Comparison of ENCODE assay signal across 11 cellular contexts in the genomic region with DNA sequence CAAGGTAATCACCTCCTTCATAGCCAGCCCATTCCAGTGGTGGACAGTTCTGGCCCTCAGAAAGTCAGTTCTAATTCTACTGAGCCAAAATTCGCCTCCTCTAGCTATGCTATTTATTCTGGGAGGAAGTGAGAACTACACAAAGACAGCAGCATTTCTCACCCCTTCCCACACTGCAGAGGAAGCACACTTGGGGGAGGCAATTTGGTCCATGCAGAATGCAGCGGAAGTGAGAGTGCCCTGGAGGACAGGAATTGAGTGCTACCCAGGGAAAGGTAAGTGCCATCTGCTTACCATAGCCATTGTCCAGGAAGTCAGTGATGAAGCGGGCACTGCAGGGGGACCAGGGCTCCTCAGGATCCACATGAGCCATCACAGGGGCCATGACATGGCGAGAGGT. TPM values are rescaled to one million over a fixed set of nuclear protein-coding genes. Genes with fewer than 3 reads are reported as not detected.
DNase-seq lines count a peak whose midpoint lies in the region; ATAC-seq and TF ChIP-seq lines count a peak whose summit lies in the region.
"Had no signal": no experiment of that assay in that cellular context is flagged by ENCODE, and none has a peak within 500 bp of the region (broad histone marks: within the 10 kb centered on the region; RNA-seq: fewer than 3 reads in every experiment).

No MANE protein-coding gene starts in this region.

- intact Hi-C loops in heart right ventricle (cut with DNase I) (loop anchor here in 4 of 10 donors (10.0 kb wide), 1 partner anchor 190 kb away; no protein-coding TSS in a partner anchor), cardiac septum (cut with DNase I) (loop anchor here (5.0 kb wide), 1 partner anchor 532 kb away; no protein-coding TSS in a partner anchor)
- intact Hi-C loops in dendritic cell treated with granulocyte-macrophage colony-stimulating factor and Interleukin-4, amounts not matched to agents 40 ng/mL and 50 ng/mL, for 4 days (cut with micrococcal nuclease) = no loop called here

- H3K79me2 ChIP-seq in Karpas-422 (ENCODE audit: low read length) = no peaks in the 10 kb centered on the region

- peak overlapping the region; percentile 95 for H2AFZ ChIP-seq in Karpas-422 (ENCODE audit: low read length)

- peak overlapping the region in 5 of 10 donors; percentile 12 to 100 (median 41) for H3K27ac ChIP-seq in heart right ventricle
- peak overlapping the region; percentile 41 for H3K27ac ChIP-seq in Karpas-422 (ENCODE audit: low read length)
- H3K27ac ChIP-seq in thymus (ENCODE audit: low read depth) = peak overlapping the region; percentile 9
- peak overlapping the region in 1 of 4 donors; percentile 3 for H3K27ac ChIP-seq in gastroesophageal sphincter
- H3K27ac ChIP-seq: ovary, SK-N-MC had no signal

- ATAC-seq in heart right ventricle (no peak), gastroesophageal sphincter (no peak)

- no peaks in the 10 kb centered on the region for H3K27me3 ChIP-seq in heart right ventricle
- no peaks in the 10 kb centered on the region for H3K27me3 ChIP-seq in Karpas-422 (ENCODE audit: low read length)
- no peaks in the 10 kb centered on the region for H3K27me3 ChIP-seq in thymus (ENCODE audit: control insufficient read depth, insufficient read depth)
- H3K27me3 ChIP-seq in gastroesophageal sphincter = peaks cover 4% of the 10 kb centered on the region
- H3K27me3 ChIP-seq: ovary had no signal

- no peak for TF ChIP-seq EP300 in gastroesophageal sphincter (IDR thresholded peaks at IDR 0.05)

- H3K9me2 ChIP-seq in Karpas-422 (replicated peaks; ENCODE audit: insufficient read depth, low read length) = no peaks in the 10 kb centered on the region

- no peak overlapping the region for H3K4me3 Mint-ChIP-seq in dendritic cell treated with granulocyte-macrophage colony-stimulating factor and Interleukin-4, amounts not matched to agents 40 ng/mL and 50 ng/mL, for 4 days

- DNase-seq in heart right ventricle (no peak), cardiac septum (ENCODE audit: low spot score) (no peak), Karpas-422 (peak; percentile 65), NCI-H526 (lab: John Stamatoyannopoulos, UW) (no peak), NCI-H1436 (lab: John Stamatoyannopoulos, UW) (no peak)

- H3K36me3 ChIP-seq in heart right ventricle (peaks cover 0 to 64% (median 0%) of the 10 kb centered on the region in 9 donors), Karpas-422 (ENCODE audit: insufficient read depth, low read length) (no peaks in the 10 kb centered on the region), thymus (ENCODE audit: control insufficient read depth, insufficient read depth) (no peaks in the 10 kb centered on the region), gastroesophageal sphincter (peaks cover 0 to 19% of the 10 kb centered on the region in 2 donors)
- H3K36me3 ChIP-seq: ovary had no signal

- H3K4me1 Mint-ChIP-seq in dendritic cell treated with granulocyte-macrophage colony-stimulating factor and Interleukin-4, amounts not matched to agents 40 ng/mL and 50 ng/mL, for 4 days (ENCODE audit: low read depth) = peaks cover 86% of the 10 kb centered on the region

- TF ChIP-seq POLR2A in gastroesophageal sphincter (IDR thresholded peaks at IDR 0.05) = no peak

- no peaks in the 10 kb centered on the region for H4K20me1 ChIP-seq in Karpas-422 (ENCODE audit: insufficient read depth, low read depth, low read length)

- H3K9ac ChIP-seq in Karpas-422 (ENCODE audit: low read length) = peak overlapping the region; percentile 23

- H3K4me3 ChIP-seq in heart right ventricle = peak overlapping the region in 7 of 10 donors; percentile 16 to 67 (median 57)
- peak overlapping the region; percentile 7; the same call in 1 of the 2 replicates for H3K4me3 ChIP-seq in Karpas-422 (ENCODE audit: low read length)
- H3K4me3 ChIP-seq in thymus (ENCODE audit: low read length) = no peak overlapping the region
- peak overlapping the region in 1 of 2 donors; percentile 50 for H3K4me3 ChIP-seq in gastroesophageal sphincter
- H3K4me3 ChIP-seq: ovary had no signal

- H3K4me1 ChIP-seq in heart right ventricle (peaks cover 26 to 81% (median 65%) of the 10 kb centered on the region in 9 donors), Karpas-422 (ENCODE audit: low read length) (peaks cover 18% of the 10 kb centered on the region), thymus (ENCODE audit: control insufficient read depth, insufficient read depth, low read length) (no peaks in the 10 kb centered on the region), gastroesophageal sphincter (peaks cover 0 to 83% (median 34%) of the 10 kb centered on the region in 3 donors)

- H3K9me3 ChIP-seq in heart right ventricle (no peaks in the 10 kb centered on the region), Karpas-422 (ENCODE audit: low read length) (no peaks in the 10 kb centered on the region), thymus (ENCODE audit: control insufficient read depth) (peaks cover 1% of the 10 kb centered on the region), gastroesophageal sphincter (no peaks in the 10 kb centered on the region)
- H3K9me3 ChIP-seq: ovary had no signal

- peak overlapping the region; percentile 36 for H3K4me2 ChIP-seq in Karpas-422 (ENCODE audit: low read depth, low read length, poor library complexity, severe bottlenecking)

- H3K36me3 Mint-ChIP-seq in dendritic cell treated with granulocyte-macrophage colony-stimulating factor and Interleukin-4, amounts not matched to agents 40 ng/mL and 50 ng/mL, for 4 days (ENCODE audit: low read depth) = no peaks in the 10 kb centered on the region

- peaks cover 4% of the 10 kb centered on the region for H3K27me3 Mint-ChIP-seq in dendritic cell treated with granulocyte-macrophage colony-stimulating factor and Interleukin-4, amounts not matched to agents 40 ng/mL and 50 ng/mL, for 4 days

- peak overlapping the region; percentile 55 for H3K27ac Mint-ChIP-seq in dendritic cell treated with granulocyte-macrophage colony-stimulating factor and Interleukin-4, amounts not matched to agents 40 ng/mL and 50 ng/mL, for 4 days

- no peaks in the 10 kb centered on the region for H3K9me3 Mint-ChIP-seq in dendritic cell treated with granulocyte-macrophage colony-stimulating factor and Interleukin-4, amounts not matched to agents 40 ng/mL and 50 ng/mL, for 4 days

- 74 to 76% methylated on average over 4 of the region's 4 CpGs for WGBS in heart right ventricle, 2 donors
- 89% methylated on average over 4 of the region's 4 CpGs for WGBS in thymus
- WGBS in gastroesophageal sphincter (ENCODE audit: low coverage in 1 of 2), 2 donors = 80 to 100% methylated on average over 1 to 2 of the region's 4 CpGs

- TF ChIP-seq CTCF in heart right ventricle (IDR thresholded peaks at IDR 0.05) (no peak), gastroesophageal sphincter (IDR thresholded peaks at IDR 0.05) (no peak)

RNA-seq across cellular contexts. Expression of gene ADAMTS4, which starts 3.7 kb away (rescaled TPM):
- total RNA-seq in heart right ventricle = 10 to 100 TPM in 6 of 10 donors, 1 to 10 TPM in 4; 1.7 to 86.1 (median 17.7) TPM
- polyA plus RNA-seq in heart right ventricle = 10 to 100 TPM in 1 of 2 donors, 1 to 10 TPM in 1; 5.4 to 11.9 TPM
- 24.0 TPM for total RNA-seq in cardiac septum
- total RNA-seq in Karpas-422 (2014; rRNA removed; shearing (Covaris generic); ENCODE audit: low replicate concordance) = 0.15 TPM in 1 of 2 replicates, not detected in the other
- 3.0 TPM for polyA plus RNA-seq in thymus
- total RNA-seq in gastroesophageal sphincter = 10 to 100 TPM in 1 of 4 donors, 1 to 10 TPM in 3; 3.7 to 60.6 (median 6.7) TPM

RNA-seq across cellular contexts. Expression of gene NDUFS2, which starts 7.0 kb away (rescaled TPM):
- total RNA-seq in heart right ventricle (100 to 1,000 TPM; 244 to 370 (median 318) TPM), cardiac septum (253 TPM), gastroesophageal sphincter (100 to 1,000 TPM in 2 of 4 donors, 10 to 100 TPM in 2; 93.4 to 121 (median 100) TPM)
- polyA plus RNA-seq in heart right ventricle (100 to 1,000 TPM; 121 to 193 TPM), thymus (39.9 TPM)
- total RNA-seq in Karpas-422 (2014; rRNA removed; shearing (Covaris generic); ENCODE audit: low replicate concordance) = 134 and 167 TPM in 2 replicates

RNA-seq across cellular contexts. Expression of gene B4GALT3, which starts 17.9 kb away (rescaled TPM):
- total RNA-seq in heart right ventricle (10 to 100 TPM; 12.1 to 28.9 (median 19.6) TPM), cardiac septum (22.2 TPM), gastroesophageal sphincter (10 to 100 TPM; 14.8 to 26.4 (median 19.5) TPM)
- polyA plus RNA-seq in heart right ventricle (10 to 100 TPM; 11.5 to 25.5 TPM), thymus (32.0 TPM)
- 34.9 and 54.7 TPM in 2 replicates for total RNA-seq in Karpas-422 (2014; rRNA removed; shearing (Covaris generic); ENCODE audit: low replicate concordance)

RNA-seq across cellular contexts. Expression of gene FCER1G, which starts 19.9 kb away (rescaled TPM):
- total RNA-seq in heart right ventricle = 10 to 100 TPM in 4 of 10 donors, 1 to 10 TPM in 6; 2.0 to 65.8 (median 5.3) TPM
- polyA plus RNA-seq in heart right ventricle = 10 to 100 TPM; 19.7 to 64.6 TPM
- total RNA-seq in cardiac septum = 11.4 TPM
- not detected in 2 replicates for total RNA-seq in Karpas-422 (2014; rRNA removed; shearing (Covaris generic); ENCODE audit: low replicate concordance)
- polyA plus RNA-seq in thymus = 262 TPM
- 10 to 100 TPM in 3 of 4 donors, 1 to 10 TPM in 1; 6.4 to 74.6 (median 52.0) TPM for total RNA-seq in gastroesophageal sphincter

RNA-seq across cellular contexts. Expression of gene APOA2, which starts 28.3 kb away (rescaled TPM):
- total RNA-seq in heart right ventricle (under 1 TPM in 1 of 10 donors, not detected in 9; 0.89 TPM), cardiac septum (not detected), gastroesophageal sphincter (not detected)
- polyA plus RNA-seq in heart right ventricle (not detected), thymus (4.9 TPM)
- total RNA-seq in Karpas-422 (2014; rRNA removed; shearing (Covaris generic); ENCODE audit: low replicate concordance) = not detected in 2 replicates
- total RNA-seq: dermis microvascular lymphatic vessel endothelial cell had no signal
- polyA plus RNA-seq: ovary had no signal
